Comparison of ENCODE assay signal across 28 cellular contexts in the genomic region with DNA sequence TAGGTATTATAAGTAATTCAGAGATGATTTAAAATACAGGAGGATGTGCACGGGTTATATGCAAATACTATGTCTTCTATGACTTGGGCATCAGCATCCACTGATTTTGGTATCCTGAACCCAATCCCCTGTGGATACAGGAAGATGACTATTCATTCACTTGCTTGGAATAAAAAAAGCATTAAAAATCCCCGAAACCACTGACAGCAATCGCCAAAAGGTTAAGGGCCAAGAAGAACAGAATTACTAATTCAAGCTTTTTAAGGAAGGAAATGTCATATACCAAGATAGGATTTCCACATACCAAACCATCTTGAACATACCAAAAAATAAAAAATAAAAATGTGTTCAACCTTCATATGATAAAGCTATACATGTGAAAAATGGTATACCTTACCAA.
"Had no signal": no experiment of that assay in that cellular context is flagged by ENCODE, and none has a peak within 500 bp of the region (broad histone marks: within the 10 kb centered on the region; RNA-seq: fewer than 3 reads in every experiment).

No MANE protein-coding gene starts in this region.

- ATAC-seq: activated T-helper 17 cell treated with anti-CD3 and anti-CD28 coated beads, Interleukin-2, amount 50 U/mL, for 72 hours; K562; Panc1; Right ventricle myocardium inferior; T-cell had no signal

- H3K36me3 Mint-ChIP-seq: activated CD4-positive, alpha-beta memory T cell treated with anti-CD3 and anti-CD28 coated beads for 36 hours; T-cell had no signal

- H3K27me3 ChIP-seq: brain microvascular endothelial cell, cardiac muscle cell had no signal

- H3K27ac Mint-ChIP-seq: activated CD4-positive, alpha-beta memory T cell treated with anti-CD3 and anti-CD28 coated beads for 36 hours; activated CD4-positive, alpha-beta T cell treated with anti-CD3 and anti-CD28 coated beads, Interleukin-2, amount 10 ng/mL, durations not matched to agents 7 days and 5 days; activated naive CD4-positive, alpha-beta T cell treated with anti-CD3 and anti-CD28 coated beads for 36 hours; activated naive CD8-positive, alpha-beta T cell; activated T-helper 17 cell treated with anti-CD3 and anti-CD28 coated beads, Interleukin-2, amount 50 U/mL, for 72 hours; T-cell had no signal

- H3K36me3 ChIP-seq: brain microvascular endothelial cell, cardiac muscle cell had no signal

- H3K4me3 ChIP-seq: cardiac muscle cell, K562, SK-N-MC had no signal

- H3K9me3 Mint-ChIP-seq: activated CD4-positive, alpha-beta memory T cell treated with anti-CD3 and anti-CD28 coated beads for 36 hours; activated CD4-positive, alpha-beta T cell treated with anti-CD3 and anti-CD28 coated beads, Interleukin-2, amount 10 ng/mL, durations not matched to agents 7 days and 5 days; activated naive CD4-positive, alpha-beta T cell treated with anti-CD3 and anti-CD28 coated beads for 36 hours; activated T-helper 17 cell treated with anti-CD3 and anti-CD28 coated beads, Interleukin-2, amount 50 U/mL, for 72 hours; T-cell had no signal

- H3K27me3 Mint-ChIP-seq: activated CD4-positive, alpha-beta memory T cell treated with anti-CD3 and anti-CD28 coated beads for 36 hours; activated CD4-positive, alpha-beta T cell treated with anti-CD3 and anti-CD28 coated beads, Interleukin-2, amount 10 ng/mL, durations not matched to agents 7 days and 5 days; activated naive CD8-positive, alpha-beta T cell; activated T-helper 17 cell treated with anti-CD3 and anti-CD28 coated beads, Interleukin-2, amount 50 U/mL, for 72 hours; T-cell had no signal

- H3K4me3 Mint-ChIP-seq: activated CD4-positive, alpha-beta memory T cell treated with anti-CD3 and anti-CD28 coated beads for 36 hours; activated CD4-positive, alpha-beta T cell treated with anti-CD3 and anti-CD28 coated beads, Interleukin-2, amount 10 ng/mL, durations not matched to agents 7 days and 5 days; activated naive CD4-positive, alpha-beta T cell treated with anti-CD3 and anti-CD28 coated beads for 36 hours; activated naive CD8-positive, alpha-beta T cell; activated T-helper 17 cell treated with anti-CD3 and anti-CD28 coated beads, Interleukin-2, amount 50 U/mL, for 72 hours; T-cell had no signal

- DNase-seq: activated CD4-positive, alpha-beta memory T cell treated with anti-CD3 and anti-CD28 coated beads for 36 hours; activated CD4-positive, alpha-beta T cell treated with anti-CD3 and anti-CD28 coated beads, Interleukin-2, amount 10 ng/mL, durations not matched to agents 7 days and 5 days; activated CD4-positive, CD25-positive, alpha-beta regulatory T cell; activated gamma-delta T cell; activated naive CD4-positive, alpha-beta T cell treated with anti-CD3 and anti-CD28 coated beads for 36 hours; activated T-cell treated with anti-CD3 and anti-CD28 coated beads for 4 hours; activated T-cell treated with anti-CD3 and anti-CD28 coated beads, Interleukin-2, amount 50 U/mL, for 48 hours; amygdala; brain microvascular endothelial cell; Karpas-422; MM.1S; NCI-H1105; NCI-H1436; NCI-H1694 treated with DMSO at 0.1 percent for 48 hours; NCI-H2029 treated with DMSO at 0.1 percent for 48 hours; NCI-H510A treated with DMSO at 0.1 percent for 48 hours; NCI-H69; NK-92 treated with Interleukin-12 subunit alpha and Interleukin-12 subunit beta, amount 100 ng/mL, for 24 hours; RPMI8226; T-cell had no signal

- H3K27ac ChIP-seq: brain microvascular endothelial cell, cardiac muscle cell, SK-N-MC, VCaP had no signal
